Comparison of ENCODE assay signal across 1 cellular context in the genomic region with DNA sequence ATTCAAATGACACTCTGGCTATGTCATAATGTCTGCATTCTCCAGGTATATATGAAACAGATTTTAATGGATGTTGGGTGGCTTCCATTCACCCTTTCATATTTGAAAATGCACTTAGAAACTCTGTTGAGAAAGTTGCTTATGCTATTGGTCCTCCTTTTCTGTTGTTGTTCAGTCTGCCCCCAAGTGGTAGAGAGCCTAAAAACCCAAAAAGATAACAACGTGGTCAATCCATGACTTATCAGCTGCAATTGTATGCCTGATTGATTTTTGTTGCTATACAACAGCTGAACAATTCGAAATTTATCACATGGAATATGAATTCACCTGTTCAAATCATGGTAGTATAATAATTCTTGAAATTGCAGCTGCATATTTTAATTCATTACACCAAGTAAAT.
TF ChIP-seq lines count a peak whose summit lies in the region.

No MANE protein-coding gene starts in this region.

TF ChIP-seq in HepG2, 621 proteins besides CTCF, POLR2A, EP300 and RAD21 (continued from another document):
- TF ChIP-seq BCL3 (CRISPR knock-in tag; IDR thresholded peaks at IDR 0.05): no peak
- no peak for TF ChIP-seq SKIL (CRISPR knock-in tag; IDR thresholded peaks at IDR 0.05; ENCODE audit: borderline replicate concordance)
- no peak for TF ChIP-seq SRSF9 (IDR thresholded peaks at IDR 0.05; ENCODE audit: borderline replicate concordance, insufficient read depth, low read depth, low read length, poor library complexity, severe bottlenecking)
- TF ChIP-seq THYN1 (CRISPR knock-in tag; IDR thresholded peaks at IDR 0.05; ENCODE audit: borderline replicate concordance, low read depth): no peak
- TF ChIP-seq CAMTA2 (CRISPR knock-in tag; IDR thresholded peaks at IDR 0.05; ENCODE audit: borderline replicate concordance): no peak
- TF ChIP-seq PTBP1 (IDR thresholded peaks at IDR 0.05; ENCODE audit: low read depth, low read length, poor library complexity, severe bottlenecking): no peak
- TF ChIP-seq FOXJ3 (CRISPR knock-in tag; IDR thresholded peaks at IDR 0.05; ENCODE audit: borderline replicate concordance): no peak
- TF ChIP-seq, protein P1, sequence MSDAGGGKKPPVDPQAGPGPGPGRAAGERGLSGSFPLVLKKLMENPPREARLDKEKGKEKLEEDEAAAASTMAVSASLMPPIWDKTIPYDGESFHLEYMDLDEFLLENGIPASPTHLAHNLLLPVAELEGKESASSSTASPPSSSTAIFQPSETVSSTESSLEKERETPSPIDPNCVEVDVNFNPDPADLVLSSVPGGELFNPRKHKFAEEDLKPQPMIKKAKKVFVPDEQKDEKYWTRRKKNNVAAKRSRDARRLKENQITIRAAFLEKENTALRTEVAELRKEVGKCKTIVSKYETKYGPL (CRISPR knock-in tag; IDR thresholded peaks at IDR 0.05): no peak
